ENCODE assay signal across 20 cellular contexts in the genomic region with DNA sequence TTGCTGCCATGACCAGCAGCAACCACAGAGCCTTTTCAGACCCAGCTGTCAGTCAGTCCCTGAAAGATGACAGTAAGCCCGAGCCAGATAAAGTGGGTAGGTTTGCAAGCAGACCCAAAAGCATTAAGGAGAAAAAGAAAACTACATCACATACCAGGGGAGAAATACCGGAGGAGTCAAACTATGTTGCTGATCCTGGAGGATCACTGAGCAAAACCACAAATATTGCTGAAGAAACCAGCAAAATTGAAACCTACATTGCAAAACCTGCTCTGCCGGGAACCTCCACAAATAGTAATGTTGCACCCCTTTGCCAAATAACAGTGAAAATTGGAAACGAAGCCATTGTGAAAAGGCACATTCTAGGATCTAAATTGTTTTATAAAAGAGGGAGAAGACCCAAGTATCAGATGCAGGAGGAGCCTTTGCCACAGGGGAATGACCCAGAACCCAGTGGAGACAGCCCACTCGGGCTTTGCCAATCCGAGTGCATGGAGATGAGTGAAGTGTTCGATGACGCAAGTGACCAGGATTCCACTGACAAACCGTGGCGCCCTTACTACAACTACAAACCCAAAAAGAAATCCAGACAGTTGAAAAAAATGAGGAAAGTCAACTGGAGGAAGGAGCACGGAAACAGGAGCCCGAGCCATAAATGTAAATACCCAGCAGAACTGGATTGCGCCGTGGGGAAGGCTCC.
"Had no signal": no experiment of that assay in that cellular context is flagged by ENCODE, and none has a peak within 500 bp of the region (broad histone marks: within the 10 kb centered on the region; RNA-seq: fewer than 3 reads in every experiment).

No MANE protein-coding gene starts in this region.

- ATAC-seq: activated CD8-positive, alpha-beta T cell treated with anti-CD3 and anti-CD28 coated beads for 36 hours; gastroesophageal sphincter; heart right ventricle; left lobe of liver; mucosa of descending colon; naive thymus-derived CD8-positive, alpha-beta T cell; upper lobe of right lung had no signal

- H3K9me3 ChIP-seq: ascending aorta, gastroesophageal sphincter, heart right ventricle, mucosa of descending colon, testis, upper lobe of right lung had no signal

- H3K4me3 ChIP-seq: ascending aorta, gastroesophageal sphincter, heart right ventricle, mucosa of descending colon, testis, upper lobe of right lung had no signal

- DNase-seq: activated B cell treated with CpG ODN at 0.5 μM for 24 hours; activated CD4-positive, alpha-beta T cell treated with anti-CD3 and anti-CD28 coated beads for 48 hours; activated CD8-positive, alpha-beta memory T cell treated with anti-CD3 and anti-CD28 coated beads, Interleukin-2, amount 50 U/mL, for 48 hours; activated CD8-positive, alpha-beta T cell treated with anti-CD3 and anti-CD28 coated beads for 36 hours; activated naive CD4-positive, alpha-beta T cell treated with Interleukin-2 at 50 U/mL for 16 hours; effector CD4-positive, alpha-beta T cell; heart right ventricle; islet precursor cell; mammary epithelial cell; mucosa of descending colon; naive thymus-derived CD8-positive, alpha-beta T cell; retina; stimulated activated CD4-positive, alpha-beta T cell treated with anti-CD3 and anti-CD28 coated beads, Interleukin-15, amount 100 ng/mL, for 24 hours; stimulated activated CD4-positive, alpha-beta T cell treated with anti-CD3 and anti-CD28 coated beads, Interleukin-4, amount 100 ng/mL, for 1 hour; stimulated activated naive CD4-positive, alpha-beta T cell; testis; upper lobe of right lung had no signal

- H3K27ac ChIP-seq: testis, upper lobe of right lung had no signal

- H3K27me3 ChIP-seq: ascending aorta, gastroesophageal sphincter, heart right ventricle, testis, upper lobe of right lung had no signal
